ENCODE assay signal across 23 cellular contexts in genomic region chr7:154882931-154883474, GRCh38.
"Had no signal": no experiment of that assay in that cellular context is flagged by ENCODE, and none has a peak within 500 bp of the region (broad histone marks: within the 10 kb centered on the region; RNA-seq: fewer than 3 reads in every experiment).

No MANE protein-coding gene starts in this region.

- H3K9ac ChIP-seq: parathyroid adenoma had no signal

- H3K27me3 ChIP-seq: esophagus squamous epithelium, neutrophil, right atrium auricular region, sigmoid colon, stomach, upper lobe of left lung had no signal

- H3K4me1 ChIP-seq: esophagus squamous epithelium, gastrocnemius medialis, parathyroid adenoma, right atrium auricular region, tibial artery had no signal

- H3K79me2 ChIP-seq: parathyroid adenoma had no signal

- H3K4me3 ChIP-seq: esophagus squamous epithelium, gastrocnemius medialis, lung, right atrium auricular region, sigmoid colon, stomach, tibial artery, upper lobe of left lung had no signal

- H3K36me3 ChIP-seq: esophagus squamous epithelium, gastrocnemius medialis, neutrophil, right atrium auricular region, sigmoid colon, stomach, tibial artery, upper lobe of left lung had no signal

- H3K9me3 ChIP-seq: esophagus squamous epithelium, gastrocnemius medialis, neutrophil, right atrium auricular region, sigmoid colon, stomach, tibial artery, upper lobe of left lung had no signal

- DNase-seq: cortex of kidney; effector memory CD8-positive, alpha-beta T cell; erythroblast; esophagus squamous epithelium; gastrocnemius medialis; head of caudate nucleus; kidney; natural killer cell; sigmoid colon; stimulated activated CD4-positive, alpha-beta T cell treated with anti-CD3 and anti-CD28 coated beads, Interleukin-2, amount 100 ng/mL, for 24 hours; stimulated activated CD4-positive, alpha-beta T cell treated with anti-CD3 and anti-CD28 coated beads, Interleukin-4, amount 100 ng/mL, for 24 hours; stimulated activated naive CD4-positive, alpha-beta T cell treated with Interleukin-2 at 50 U/mL for 16 hours; stomach; tibial artery; upper lobe of left lung had no signal

- H3K27ac ChIP-seq: esophagus squamous epithelium, gastrocnemius medialis, neutrophil, parathyroid adenoma, right atrium auricular region, sigmoid colon, stomach, tibial artery, upper lobe of left lung had no signal

- FAIRE-seq: endometrium, kidney, urothelium cell line had no signal

- ATAC-seq: effector memory CD8-positive, alpha-beta T cell; gastrocnemius medialis; left lobe of liver; natural killer cell; stimulated activated effector memory CD8-positive, alpha-beta T cell treated with anti-CD3 and anti-CD28 coated beads, Interleukin-12 subunit alpha, Interleukin-12 subunit beta, amount 100 ng/mL, for 72 hours had no signal

- H2AFZ ChIP-seq: parathyroid adenoma had no signal
